ENCODE assay signal across 17 cellular contexts in the genomic region with DNA sequence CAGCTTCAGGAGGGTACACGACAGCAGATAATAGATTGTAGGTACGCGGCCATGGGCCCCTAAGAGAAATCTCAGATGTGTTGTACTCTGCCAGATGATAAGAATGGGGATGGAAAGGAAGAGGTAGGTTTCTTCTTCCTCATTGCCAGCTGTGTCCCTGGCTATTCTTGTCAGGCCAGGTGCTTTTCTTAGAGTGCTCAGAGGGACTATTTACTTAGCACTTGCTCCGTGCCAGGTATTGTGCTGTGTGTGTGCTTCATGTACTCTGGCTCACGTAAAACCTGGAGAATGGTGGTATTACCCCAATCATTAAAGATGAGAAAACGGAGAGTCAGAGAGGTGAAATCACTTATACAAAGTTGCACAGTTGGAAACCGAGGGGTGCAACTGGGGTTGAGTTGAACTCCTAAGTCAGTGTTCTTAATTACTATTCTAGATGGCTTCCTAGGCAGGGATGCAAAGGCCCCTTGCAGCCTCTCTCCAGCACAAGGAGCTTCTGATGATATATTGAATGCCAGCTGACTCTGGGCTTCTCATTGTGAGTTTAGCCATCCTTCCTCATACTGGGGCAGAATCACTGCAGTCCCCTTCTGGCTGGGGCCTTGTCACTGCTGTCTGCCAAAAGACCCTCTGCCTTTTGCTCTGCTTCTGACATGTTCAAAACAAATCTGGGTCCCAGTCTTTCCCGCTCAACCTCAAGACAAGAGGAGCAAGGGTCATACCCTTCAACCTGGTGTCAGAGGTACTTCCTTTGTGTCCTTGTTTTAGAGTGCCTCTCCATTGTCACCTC.
DNase-seq lines count a peak whose midpoint lies in the region; ATAC-seq and TF ChIP-seq lines count a peak whose summit lies in the region.
"Had no signal": no experiment of that assay in that cellular context is flagged by ENCODE, and none has a peak within 500 bp of the region (broad histone marks: within the 10 kb centered on the region; RNA-seq: fewer than 3 reads in every experiment).

No MANE protein-coding gene starts in this region.

- H3K27ac ChIP-seq in stomach: no peak overlapping the region
- no peak overlapping the region for H3K27ac ChIP-seq in CD8-positive, alpha-beta memory T cell (ENCODE audit: low read depth, low read length)
- H3K27ac ChIP-seq: KMS-11, SK-N-MC had no signal

- no peak overlapping the region for H3K4me3 ChIP-seq in LNCaP clone FGC (ENCODE audit: low read depth, low read length)
- H3K4me3 ChIP-seq in stomach: no peak overlapping the region
- H3K4me3 ChIP-seq in CD8-positive, alpha-beta memory T cell (ENCODE audit: low read length): no peak overlapping the region
- H3K4me3 ChIP-seq: MG63, SK-N-MC had no signal

- TF ChIP-seq POLR2A in stomach (IDR thresholded peaks at IDR 0.05): no peak

- no peaks in the 10 kb centered on the region for H3K27me3 Mint-ChIP-seq in CD8-positive, alpha-beta memory T cell

- H3K36me3 ChIP-seq in stomach: no peaks in the 10 kb centered on the region
- H3K36me3 ChIP-seq in CD8-positive, alpha-beta memory T cell (ENCODE audit: insufficient read depth, low read length): no peaks in the 10 kb centered on the region
- H3K36me3 ChIP-seq: MG63 had no signal

- DNase-seq in LNCaP clone FGC (ENCODE audit: low read depth) (peak; percentile 23), NCI-H345 (lab: John Stamatoyannopoulos, UW) (peak; percentile 47), islet precursor cell (peak; percentile 22), stomach (peak; percentile 37), activated T-cell treated with anti-CD3 and anti-CD28 coated beads for 4 hours (no peak)
- DNase-seq in CD8-positive, alpha-beta memory T cell: no peak
- DNase-seq: H9, MG63, NCI-H1436, NCI-H2107, NCI-H524, PC-3 had no signal

- H3K4me1 ChIP-seq in stomach: peaks cover 0 to 3% (median 0%) of the 10 kb centered on the region in 4 donors
- H3K4me1 ChIP-seq in CD8-positive, alpha-beta memory T cell (ENCODE audit: insufficient read depth, low read length): no peaks in the 10 kb centered on the region

- no peak for TF ChIP-seq EP300 in stomach (IDR thresholded peaks at IDR 0.05)

- 68 to 83% (median 73%) methylated on average over 8 of the region's 8 CpGs for WGBS in stomach, 5 donors

- ATAC-seq in SK-N-SH treated with all-trans-retinoic acid at 6 μM for 48 hours: no peak
- ATAC-seq: CD8-positive, alpha-beta T cell; HepG2; PC-3 had no signal

- intact Hi-C loops in stomach (cut with DNase I; ENCODE audit: low total_unique reads): no loop called here

- no peaks in the 10 kb centered on the region for H3K27me3 ChIP-seq in stomach
- H3K27me3 ChIP-seq in CD8-positive, alpha-beta memory T cell (ENCODE audit: insufficient read depth, low read length, poor library complexity, severe bottlenecking): no peaks in the 10 kb centered on the region
- H3K27me3 ChIP-seq: MG63 had no signal

- H3K4me1 Mint-ChIP-seq in CD8-positive, alpha-beta memory T cell: no peaks in the 10 kb centered on the region

- peaks cover 0 to 3% (median 1%) of the 10 kb centered on the region in 5 donors for H3K9me3 Mint-ChIP-seq in CD8-positive, alpha-beta memory T cell
- H3K9me3 Mint-ChIP-seq: CD8-positive, alpha-beta T cell; H9 had no signal

- no peaks in the 10 kb centered on the region for H3K36me3 Mint-ChIP-seq in CD8-positive, alpha-beta memory T cell
- H3K36me3 Mint-ChIP-seq: CD8-positive, alpha-beta T cell had no signal

- no peaks in the 10 kb centered on the region for H3K9me3 ChIP-seq in stomach
- no peaks in the 10 kb centered on the region for H3K9me3 ChIP-seq in CD8-positive, alpha-beta memory T cell (ENCODE audit: low read length)
- H3K9me3 ChIP-seq: MG63 had no signal

- no peak overlapping the region for H3K27ac Mint-ChIP-seq in CD8-positive, alpha-beta memory T cell
- H3K27ac Mint-ChIP-seq: CD8-positive, alpha-beta T cell; H9 had no signal

- POLR2A ChIA-PET in CD8-positive, alpha-beta memory T cell (lab: Charles Lee): no interaction called here

- H3K4me3 Mint-ChIP-seq in CD8-positive, alpha-beta memory T cell: no peak overlapping the region
- H3K4me3 Mint-ChIP-seq: CD8-positive, alpha-beta T cell; H9 had no signal

- TF ChIP-seq CTCF in LNCaP clone FGC (IDR thresholded peaks at IDR 0.05; ENCODE audit: control insufficient read depth, extremely low read depth, insufficient read depth) (no peak), stomach (IDR thresholded peaks at IDR 0.05) (no peak)

- CTCF ChIA-PET in CD8-positive, alpha-beta memory T cell (lab: Charles Lee): no interaction called here

TF ChIP-seq in SK-N-SH treated with all-trans-retinoic acid at 6 μM for 48 hours, 23 proteins besides CTCF, POLR2A, EP300 and RAD21 (continues in another document):
- TF ChIP-seq ZNF8 (CRISPR knock-in tag; IDR thresholded peaks at IDR 0.05) (no peak), CSDC2 (CRISPR knock-in tag; IDR thresholded peaks at IDR 0.05) (no peak), OSR1 (CRISPR knock-in tag; IDR thresholded peaks at IDR 0.05) (no peak), ZC3H10 (CRISPR knock-in tag; IDR thresholded peaks at IDR 0.05) (no peak), ZNF70 (CRISPR knock-in tag; IDR thresholded peaks at IDR 0.05) (no peak), ZNF565 (CRISPR knock-in tag; conservative IDR thresholded peaks at IDR 0.05; ENCODE audit: low read depth) (no peak), BACH2 (CRISPR knock-in tag; IDR thresholded peaks at IDR 0.05; ENCODE audit: borderline replicate concordance) (no peak), ARNTL (CRISPR knock-in tag; IDR thresholded peaks at IDR 0.05; ENCODE audit: borderline replicate concordance, low read depth) (no peak), ZFP30 (CRISPR knock-in tag; IDR thresholded peaks at IDR 0.05) (no peak), RARB (CRISPR knock-in tag; IDR thresholded peaks at IDR 0.05) (no peak)
- TF ChIP-seq, protein P1, sequence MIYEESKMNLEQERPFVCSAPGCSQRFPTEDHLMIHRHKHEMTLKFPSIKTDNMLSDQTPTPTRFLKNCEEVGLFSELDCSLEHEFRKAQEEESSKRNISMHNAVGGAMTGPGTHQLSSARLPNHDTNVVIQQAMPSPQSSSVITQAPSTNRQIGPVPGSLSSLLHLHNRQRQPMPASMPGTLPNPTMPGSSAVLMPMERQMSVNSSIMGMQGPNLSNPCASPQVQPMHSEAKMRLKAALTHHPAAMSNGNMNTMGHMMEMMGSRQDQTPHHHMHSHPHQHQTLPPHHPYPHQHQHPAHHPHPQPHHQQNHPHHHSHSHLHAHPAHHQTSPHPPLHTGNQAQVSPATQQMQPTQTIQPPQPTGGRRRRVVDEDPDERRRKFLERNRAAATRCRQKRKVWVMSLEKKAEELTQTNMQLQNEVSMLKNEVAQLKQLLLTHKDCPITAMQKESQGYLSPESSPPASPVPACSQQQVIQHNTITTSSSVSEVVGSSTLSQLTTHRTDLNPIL (CRISPR knock-in tag; IDR thresholded peaks at IDR 0.05; ENCODE audit: low read depth): no peak
- TF ChIP-seq, protein P2, sequence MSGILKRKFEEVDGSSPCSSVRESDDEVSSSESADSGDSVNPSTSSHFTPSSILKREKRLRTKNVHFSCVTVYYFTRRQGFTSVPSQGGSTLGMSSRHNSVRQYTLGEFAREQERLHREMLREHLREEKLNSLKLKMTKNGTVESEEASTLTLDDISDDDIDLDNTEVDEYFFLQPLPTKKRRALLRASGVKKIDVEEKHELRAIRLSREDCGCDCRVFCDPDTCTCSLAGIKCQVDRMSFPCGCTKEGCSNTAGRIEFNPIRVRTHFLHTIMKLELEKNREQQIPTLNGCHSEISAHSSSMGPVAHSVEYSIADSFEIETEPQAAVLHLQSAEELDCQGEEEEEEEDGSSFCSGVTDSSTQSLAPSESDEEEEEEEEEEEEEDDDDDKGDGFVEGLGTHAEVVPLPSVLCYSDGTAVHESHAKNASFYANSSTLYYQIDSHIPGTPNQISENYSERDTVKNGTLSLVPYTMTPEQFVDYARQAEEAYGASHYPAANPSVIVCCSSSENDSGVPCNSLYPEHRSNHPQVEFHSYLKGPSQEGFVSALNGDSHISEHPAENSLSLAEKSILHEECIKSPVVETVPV (CRISPR knock-in tag; IDR thresholded peaks at IDR 0.05): no peak
- TF ChIP-seq, protein P3, sequence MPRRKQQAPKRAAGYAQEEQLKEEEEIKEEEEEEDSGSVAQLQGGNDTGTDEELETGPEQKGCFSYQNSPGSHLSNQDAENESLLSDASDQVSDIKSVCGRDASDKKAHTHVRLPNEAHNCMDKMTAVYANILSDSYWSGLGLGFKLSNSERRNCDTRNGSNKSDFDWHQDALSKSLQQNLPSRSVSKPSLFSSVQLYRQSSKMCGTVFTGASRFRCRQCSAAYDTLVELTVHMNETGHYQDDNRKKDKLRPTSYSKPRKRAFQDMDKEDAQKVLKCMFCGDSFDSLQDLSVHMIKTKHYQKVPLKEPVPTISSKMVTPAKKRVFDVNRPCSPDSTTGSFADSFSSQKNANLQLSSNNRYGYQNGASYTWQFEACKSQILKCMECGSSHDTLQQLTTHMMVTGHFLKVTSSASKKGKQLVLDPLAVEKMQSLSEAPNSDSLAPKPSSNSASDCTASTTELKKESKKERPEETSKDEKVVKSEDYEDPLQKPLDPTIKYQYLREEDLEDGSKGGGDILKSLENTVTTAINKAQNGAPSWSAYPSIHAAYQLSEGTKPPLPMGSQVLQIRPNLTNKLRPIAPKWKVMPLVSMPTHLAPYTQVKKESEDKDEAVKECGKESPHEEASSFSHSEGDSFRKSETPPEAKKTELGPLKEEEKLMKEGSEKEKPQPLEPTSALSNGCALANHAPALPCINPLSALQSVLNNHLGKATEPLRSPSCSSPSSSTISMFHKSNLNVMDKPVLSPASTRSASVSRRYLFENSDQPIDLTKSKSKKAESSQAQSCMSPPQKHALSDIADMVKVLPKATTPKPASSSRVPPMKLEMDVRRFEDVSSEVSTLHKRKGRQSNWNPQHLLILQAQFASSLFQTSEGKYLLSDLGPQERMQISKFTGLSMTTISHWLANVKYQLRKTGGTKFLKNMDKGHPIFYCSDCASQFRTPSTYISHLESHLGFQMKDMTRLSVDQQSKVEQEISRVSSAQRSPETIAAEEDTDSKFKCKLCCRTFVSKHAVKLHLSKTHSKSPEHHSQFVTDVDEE (CRISPR knock-in tag; IDR thresholded peaks at IDR 0.05): no peak
- TF ChIP-seq, protein P4, sequence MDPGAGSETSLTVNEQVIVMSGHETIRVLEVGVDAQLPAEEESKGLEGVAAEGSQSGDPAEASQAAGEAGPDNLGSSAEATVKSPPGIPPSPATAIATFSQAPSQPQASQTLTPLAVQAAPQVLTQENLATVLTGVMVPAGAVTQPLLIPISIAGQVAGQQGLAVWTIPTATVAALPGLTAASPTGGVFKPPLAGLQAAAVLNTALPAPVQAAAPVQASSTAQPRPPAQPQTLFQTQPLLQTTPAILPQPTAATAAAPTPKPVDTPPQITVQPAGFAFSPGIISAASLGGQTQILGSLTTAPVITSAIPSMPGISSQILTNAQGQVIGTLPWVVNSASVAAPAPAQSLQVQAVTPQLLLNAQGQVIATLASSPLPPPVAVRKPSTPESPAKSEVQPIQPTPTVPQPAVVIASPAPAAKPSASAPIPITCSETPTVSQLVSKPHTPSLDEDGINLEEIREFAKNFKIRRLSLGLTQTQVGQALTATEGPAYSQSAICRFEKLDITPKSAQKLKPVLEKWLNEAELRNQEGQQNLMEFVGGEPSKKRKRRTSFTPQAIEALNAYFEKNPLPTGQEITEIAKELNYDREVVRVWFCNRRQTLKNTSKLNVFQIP (CRISPR knock-in tag; IDR thresholded peaks at IDR 0.05; ENCODE audit: borderline replicate concordance, low read depth): no peak

Comparison
In these comparisons a context has a peak if more than half of its experiments do, and no peak if none do; other contexts are left out.
1. DNase-seq: peak in LNCaP clone FGC (single experiment), NCI-H345 (single experiment), islet precursor cell (single experiment) and stomach (single experiment); none in activated T-cell treated with anti-CD3 and anti-CD28 coated beads for 4 hours (single experiment) and CD8-positive, alpha-beta memory T cell (0 of 5).